13 cellular contexts compared by ENCODE assay signal in the genomic region with DNA sequence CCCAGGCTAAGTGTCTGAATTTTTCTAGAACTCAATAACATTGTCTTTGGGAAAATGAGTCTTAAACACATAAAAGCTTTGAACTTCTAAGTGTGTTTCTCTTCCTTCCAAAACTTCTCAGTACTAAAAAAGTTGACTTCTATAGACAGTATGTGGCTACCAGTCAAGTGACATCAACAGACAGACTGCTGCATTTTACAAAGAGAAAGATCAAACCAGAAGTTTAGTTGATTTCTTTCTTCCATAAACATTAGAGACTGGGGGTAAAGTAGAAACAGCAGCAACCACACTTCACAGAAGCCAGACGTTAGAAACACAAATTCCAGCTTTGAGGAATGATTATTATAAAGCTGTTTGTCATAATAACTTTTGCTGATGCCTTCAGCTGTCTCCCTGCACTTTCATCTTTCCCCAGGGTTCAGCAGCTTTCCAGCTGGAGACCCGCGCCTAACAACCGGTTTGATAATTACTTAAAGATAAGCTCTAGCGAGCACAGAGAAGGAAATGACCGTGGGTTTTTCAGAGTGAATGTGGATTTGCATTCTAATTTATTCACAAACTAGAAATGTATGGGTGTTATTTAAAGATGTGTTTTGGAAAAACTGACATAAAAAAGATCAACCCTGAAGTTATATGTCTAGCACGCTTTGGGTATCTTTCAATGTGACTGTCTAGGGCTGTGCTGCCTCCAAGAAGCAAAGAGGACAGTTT. TPM values are rescaled to one million over a fixed set of nuclear protein-coding genes. Genes with fewer than 3 reads are reported as not detected.
A peak's percentile ranks its signal among the peaks of the same experiment; 100 is the strongest.
DNase-seq lines count a peak whose midpoint lies in the region; ATAC-seq and TF ChIP-seq lines count a peak whose summit lies in the region.
"Had no signal": no experiment of that assay in that cellular context is flagged by ENCODE, and none has a peak within 500 bp of the region (broad histone marks: within the 10 kb centered on the region; RNA-seq: fewer than 3 reads in every experiment).

No MANE protein-coding gene starts in this region.

- no peak overlapping the region for H3K4me3 Mint-ChIP-seq in CD8-positive, alpha-beta T cell

- DNase-seq in A673 (ENCODE audit: low spot score) (no peak), fibroblast of peridontal ligament (ENCODE audit: extremely low read depth) (peak; percentile 11), NOMO-1 treated with dmso at 0.1 percent for 144 hours (lab: John Stamatoyannopoulos, UW; ENCODE audit: unreplicated experiment) (no peak), Ammon's horn (ENCODE audit: low spot score) (no peak)
- DNase-seq in CD8-positive, alpha-beta T cell, result no peak
- DNase-seq: activated gamma-delta T cell treated with Interleukin-2 at 50 U/mL for 16 hours, sigmoid colon, upper lobe of left lung had no signal

- no peaks in the 10 kb centered on the region for H3K36me3 Mint-ChIP-seq in CD8-positive, alpha-beta T cell

- peaks cover 10% of the 10 kb centered on the region for H3K27me3 Mint-ChIP-seq in CD8-positive, alpha-beta T cell (ENCODE audit: low read depth)

- peak overlapping the region; percentile 23 for H3K4me3 ChIP-seq in A673 (ENCODE audit: low read depth, low read length, poor library complexity, severe bottlenecking)
- no peak overlapping the region for H3K4me3 ChIP-seq in CD8-positive, alpha-beta T cell (ENCODE audit: low read depth, low read length)

- CTCF ChIA-PET in A673 (lab: Charles Lee), result interaction anchor here (0.6 kb wide), 1 partner anchor 618 kb away, joined by 5 read pairs; no protein-coding TSS in a partner anchor
- CTCF ChIA-PET in CD8-positive, alpha-beta T cell (lab: Charles Lee), result no interaction called here

- no peaks in the 10 kb centered on the region for H3K9me3 ChIP-seq in A673 (ENCODE audit: low read depth, low read length, poor library complexity, severe bottlenecking)
- H3K9me3 ChIP-seq in CD8-positive, alpha-beta T cell (ENCODE audit: low read length), result no peaks in the 10 kb centered on the region
- H3K9me3 ChIP-seq: sigmoid colon, upper lobe of left lung had no signal

- BruUV-seq in A673 (replicated peaks; lab: Mats Ljungman, UMichigan), result no TSS peak

- intact Hi-C loops in A673 (cut with micrococcal nuclease; ENCODE audit: unreplicated experiment), result no loop called here
- intact Hi-C loops in CD8-positive, alpha-beta T cell (cut with DNase I, micrococcal nuclease), result no loop called here

- POLR2A ChIA-PET in A673 (lab: Charles Lee; ENCODE audit: low non-redundant PET), result no interaction called here
- POLR2A ChIA-PET in CD8-positive, alpha-beta T cell (lab: Charles Lee), result no interaction called here

- no peaks in the 10 kb centered on the region for H3K27me3 ChIP-seq in A673 (replicated peaks; ENCODE audit: insufficient read depth, low read depth, low read length, poor library complexity)
- no peaks in the 10 kb centered on the region for H3K27me3 ChIP-seq in CD8-positive, alpha-beta T cell (ENCODE audit: insufficient read depth, low read length)
- H3K27me3 ChIP-seq: sigmoid colon, upper lobe of left lung had no signal

- peak overlapping the region; percentile 37 for H3K27ac ChIP-seq in A673 (ENCODE audit: low read depth, low read length, poor library complexity, severe bottlenecking)
- no peak overlapping the region for H3K27ac ChIP-seq in CD8-positive, alpha-beta T cell (ENCODE audit: low read depth, low read length)
- H3K27ac ChIP-seq: HL-60, upper lobe of left lung had no signal

- peaks cover 11% of the 10 kb centered on the region for H3K4me1 Mint-ChIP-seq in CD8-positive, alpha-beta T cell (ENCODE audit: low read depth)

- H3K27ac Mint-ChIP-seq in CD8-positive, alpha-beta T cell, result no peak overlapping the region

- peaks cover 10% of the 10 kb centered on the region for H3K4me1 ChIP-seq in A673 (ENCODE audit: insufficient read depth, low read length, poor library complexity, severe bottlenecking)
- no peaks in the 10 kb centered on the region for H3K4me1 ChIP-seq in CD8-positive, alpha-beta T cell (ENCODE audit: insufficient read depth, low read length)
- H3K4me1 ChIP-seq: sigmoid colon had no signal

- H3K36me3 ChIP-seq in A673 (ENCODE audit: insufficient read depth, low read length, poor library complexity, severe bottlenecking), result no peaks in the 10 kb centered on the region
- H3K36me3 ChIP-seq in CD8-positive, alpha-beta T cell (ENCODE audit: insufficient read depth, low read length), result no peaks in the 10 kb centered on the region
- H3K36me3 ChIP-seq: sigmoid colon, upper lobe of left lung had no signal

- TF ChIP-seq CTCF in A673 (conservative IDR thresholded peaks at IDR 0.05; ENCODE audit: low read depth, low read length), result no peak
- no peak for TF ChIP-seq CTCF in CD8-positive, alpha-beta T cell (IDR thresholded peaks at IDR 0.05)

- H3K9me3 Mint-ChIP-seq in CD8-positive, alpha-beta T cell, result no peaks in the 10 kb centered on the region

- ATAC-seq in GM19372 (IDR thresholded peaks at IDR 0.05; ENCODE audit: low read depth, unreplicated experiment) (peak; percentile 66), HG03175 (IDR thresholded peaks at IDR 0.05; ENCODE audit: unreplicated experiment) (peak; percentile 73), HG03439 (IDR thresholded peaks at IDR 0.05; ENCODE audit: unreplicated experiment) (no peak)
- ATAC-seq in CD8-positive, alpha-beta T cell, result no peak
- ATAC-seq: Panc1 had no signal

RNA-seq across cellular contexts. Expression of a gene that starts 15.2 kb away (rescaled TPM):
- total RNA-seq in A673 (2021), result not detected in 2 replicates
- total RNA-seq in CD8-positive, alpha-beta T cell, result not detected

RNA-seq across cellular contexts. Expression of a gene that starts 21.3 kb away (rescaled TPM):
- total RNA-seq in A673 (2021), result 2.1 and 3.8 TPM in 2 replicates
- not detected for total RNA-seq in CD8-positive, alpha-beta T cell
- total RNA-seq: sigmoid colon, upper lobe of left lung had no signal

RNA-seq across cellular contexts. Expression of a gene that starts 53.0 kb away (rescaled TPM):
- total RNA-seq in A673 (2021), result not detected in 2 replicates
- 1 to 10 TPM in 1 of 2 experiments, under 1 TPM in 1; 0.38 to 1.3 TPM for total RNA-seq in CD8-positive, alpha-beta T cell

Comparison
In these comparisons a context has a peak if more than half of its experiments do, and no peak if none do; other contexts are left out.
1. ATAC-seq: peak in GM19372 (single experiment) and HG03175 (single experiment); none in HG03439 (single experiment) and CD8-positive, alpha-beta T cell (single experiment).